Comparison of ENCODE assay signal across 10 cellular contexts in the genomic region with DNA sequence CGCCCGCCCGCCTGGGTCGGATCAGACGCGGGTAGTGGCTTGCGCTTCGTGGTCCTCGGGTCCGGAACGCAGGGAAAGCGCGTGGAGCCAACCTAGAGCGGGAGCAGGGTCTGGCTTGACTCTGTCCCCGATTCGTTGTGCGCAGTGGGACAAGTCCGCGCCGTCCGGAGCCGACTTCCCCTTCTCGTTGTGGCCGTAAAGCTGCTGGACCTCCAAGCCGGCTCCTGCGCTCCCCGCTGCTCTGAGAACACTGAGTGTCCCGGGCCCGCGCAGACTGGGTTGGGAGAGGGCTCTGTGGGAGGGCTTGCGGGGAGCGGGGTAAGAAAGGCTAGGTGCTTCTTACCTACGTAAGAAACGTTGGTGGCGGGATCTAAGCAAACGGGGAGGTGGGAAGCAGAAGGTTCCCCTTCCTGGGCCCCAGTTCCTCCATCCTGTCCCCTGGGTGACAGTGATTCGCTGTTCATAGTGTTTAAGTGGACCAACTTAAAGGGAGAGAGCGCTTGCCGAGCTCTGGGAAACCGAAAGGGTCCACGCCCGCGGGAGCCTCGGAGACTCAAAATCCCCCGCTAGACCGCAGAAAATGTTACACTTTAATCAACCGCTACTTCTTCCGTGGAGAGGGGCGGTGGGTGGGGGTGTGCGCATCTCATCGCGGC. TPM values are rescaled to one million over a fixed set of nuclear protein-coding genes. Genes with fewer than 3 reads are reported as not detected.
DNase-seq lines count a peak whose midpoint lies in the region; ATAC-seq and TF ChIP-seq lines count a peak whose summit lies in the region.
"Had no signal": no experiment of that assay in that cellular context is flagged by ENCODE, and none has a peak within 500 bp of the region (broad histone marks: within the 10 kb centered on the region; RNA-seq: fewer than 3 reads in every experiment).

No MANE protein-coding gene starts in this region.

- H3K4me1 Mint-ChIP-seq in activated B cell treated with CpG ODN at 0.5 μM for 24 hours: peaks cover 26% of the 10 kb centered on the region

- H3K4me3 ChIP-seq in GM08714 (ENCODE audit: low read length): peak overlapping the region; percentile 17; the same call in 1 of the 2 replicates
- peak overlapping the region in 10 of 12 donors; percentile 4 to 46 (median 23) for H3K4me3 ChIP-seq in heart left ventricle
- H3K4me3 ChIP-seq in gastroesophageal sphincter: peak overlapping the region in 1 of 2 donors; percentile 28
- H3K4me3 ChIP-seq: cardiac muscle cell had no signal

- ATAC-seq in activated B cell treated with CpG ODN at 0.5 μM for 24 hours (ENCODE audit: low read depth): no peak
- peak in 2 of 4 donors; percentile 24 to 44 for ATAC-seq in heart left ventricle
- ATAC-seq in sciatic nerve: peak; percentile 15
- ATAC-seq in gastroesophageal sphincter: no peak

- TF ChIP-seq CTCF in activated B cell treated with CpG ODN at 0.5 μM for 24 hours (IDR thresholded peaks at IDR 0.05) (no peak), heart left ventricle (IDR thresholded peaks at IDR 0.05) (no peak), gastroesophageal sphincter (IDR thresholded peaks at IDR 0.05) (no peak)

- H3K27me3 Mint-ChIP-seq in activated B cell treated with CpG ODN at 0.5 μM for 24 hours: peaks cover 63% of the 10 kb centered on the region

- H3K9me3 Mint-ChIP-seq in activated B cell treated with CpG ODN at 0.5 μM for 24 hours: no peaks in the 10 kb centered on the region

- DNase-seq in activated B cell treated with CpG ODN at 0.5 μM for 24 hours: no peak
- DNase-seq in heart left ventricle: peak in 2 of 5 donors; percentile 45 to 73
- no peak for DNase-seq in sciatic nerve (ENCODE audit: low spot score)
- no peak for DNase-seq in OCI-M1 (lab: John Stamatoyannopoulos, UW)
- no peak for DNase-seq in hepatic stellate cell (ENCODE audit: low spot score)
- DNase-seq in NCI-H2171 (lab: John Stamatoyannopoulos, UW): no peak

- POLR2A ChIA-PET in activated B cell treated with CpG ODN at 0.5 μM for 24 hours (lab: Charles Lee): interaction anchor here (0.6 kb wide), 1 partner anchor 19 kb away, joined by 3 read pairs; no protein-coding TSS in a partner anchor

- no peaks in the 10 kb centered on the region for H3K36me3 ChIP-seq in heart left ventricle
- no peaks in the 10 kb centered on the region for H3K36me3 ChIP-seq in gastroesophageal sphincter
- H3K36me3 ChIP-seq: cardiac muscle cell had no signal

- 2 to 4% (median 3%) methylated on average over 32 to 52 of the region's 52 CpGs for WGBS in heart left ventricle, 4 donors
- WGBS in gastroesophageal sphincter (ENCODE audit: low coverage in 1 of 2), 2 donors: 6% methylated on average over 14 of the region's 52 CpGs; no CpG with 5 or more reads in 1 of the 2 donors

- H3K27ac ChIP-seq in heart left ventricle (no peak overlapping the region), gastroesophageal sphincter (no peak overlapping the region)
- H3K27ac ChIP-seq: cardiac muscle cell had no signal

- H3K27me3 ChIP-seq in heart left ventricle (peaks cover 68 to 100% (median 85%) of the 10 kb centered on the region in 9 donors), gastroesophageal sphincter (peaks cover 96% of the 10 kb centered on the region)

- H3K27ac Mint-ChIP-seq in activated B cell treated with CpG ODN at 0.5 μM for 24 hours: no peak overlapping the region

- peaks cover 0 to 42% (median 17%) of the 10 kb centered on the region in 12 donors for H3K4me1 ChIP-seq in heart left ventricle
- peaks cover 0 to 47% (median 30%) of the 10 kb centered on the region in 3 donors for H3K4me1 ChIP-seq in gastroesophageal sphincter

- no peak for TF ChIP-seq EP300 in gastroesophageal sphincter (IDR thresholded peaks at IDR 0.05)

- intact Hi-C loops in activated B cell treated with CpG ODN at 0.5 μM for 24 hours (cut with micrococcal nuclease): loop anchor here (5.0 kb wide), 1 partner anchor 46 kb away; no protein-coding TSS in a partner anchor
- intact Hi-C loops in heart left ventricle (cut with DNase I): no loop called here
- intact Hi-C loops in sciatic nerve (cut with DNase I): no loop called here

- CTCF ChIA-PET in activated B cell treated with CpG ODN at 0.5 μM for 24 hours (lab: Charles Lee): no interaction called here

- no peak for TF ChIP-seq POLR2A in heart left ventricle (IDR thresholded peaks at IDR 0.05)
- no peak for TF ChIP-seq POLR2A in gastroesophageal sphincter (IDR thresholded peaks at IDR 0.05)

- peak overlapping the region; percentile 81 for H3K4me3 Mint-ChIP-seq in activated B cell treated with CpG ODN at 0.5 μM for 24 hours

- H3K36me3 Mint-ChIP-seq in activated B cell treated with CpG ODN at 0.5 μM for 24 hours (ENCODE audit: low read depth): no peaks in the 10 kb centered on the region

- H3K9me3 ChIP-seq in heart left ventricle (no peaks in the 10 kb centered on the region), gastroesophageal sphincter (no peaks in the 10 kb centered on the region)

RNA-seq across cellular contexts. Expression of a gene that starts 4.3 kb away (rescaled TPM):
- total RNA-seq in activated B cell treated with CpG ODN at 0.5 μM for 24 hours (not detected in 2 replicates), heart left ventricle (not detected), sciatic nerve (not detected), gastroesophageal sphincter (under 1 TPM in 2 of 4 donors, not detected in 2; 0.08 to 0.79 TPM)
- not detected for polyA plus RNA-seq in heart left ventricle
- total RNA-seq: cardiac muscle cell, M059J had no signal
- polyA plus RNA-seq: cardiac muscle cell had no signal
